ENCODE assay signal across 9 cellular contexts in the genomic region with DNA sequence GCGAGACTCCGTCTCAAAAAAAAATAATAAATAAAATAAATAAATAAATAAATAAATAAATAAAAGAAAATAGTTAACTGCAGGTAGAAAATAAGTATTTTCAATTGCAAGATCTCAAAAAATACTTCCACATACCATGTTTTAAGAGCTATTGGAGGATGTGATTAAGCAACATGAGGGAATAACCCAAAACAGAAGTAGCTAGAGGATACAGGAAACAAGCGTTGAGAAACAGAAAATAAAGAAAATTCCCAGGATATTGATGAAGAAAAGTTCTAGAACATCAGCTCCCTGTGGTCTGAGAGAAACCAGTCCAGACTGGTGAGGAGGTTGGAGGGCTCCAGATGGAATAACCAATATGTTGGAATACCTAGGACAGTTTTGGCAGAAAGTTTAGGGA. TPM values are rescaled to one million over a fixed set of nuclear protein-coding genes. Genes with fewer than 3 reads are reported as not detected.
"Had no signal": no experiment of that assay in that cellular context is flagged by ENCODE, and none has a peak within 500 bp of the region (broad histone marks: within the 10 kb centered on the region; RNA-seq: fewer than 3 reads in every experiment).

No MANE protein-coding gene starts in this region.

- ATAC-seq: HCT116 had no signal

- FAIRE-seq: HTR-8/SVneo had no signal

- H2AFZ ChIP-seq: GM23248 had no signal

- H3K27ac ChIP-seq: GM23248 had no signal

- H3K9ac ChIP-seq: GM23248 had no signal

- H3K9me3 ChIP-seq: HAP-1 had no signal

- H3K4me1 ChIP-seq: HAP-1 had no signal

- H3K4me3 ChIP-seq: GM23248, HAP-1 had no signal

- DNase-seq: GM23248, GOT3, H7, HFFc6, KBM-7 had no signal

- H3K36me3 ChIP-seq: HAP-1 had no signal

RNA-seq across cellular contexts. Expression of gene RND3, which starts 57.3 kb away (rescaled TPM):
- polyA plus RNA-seq: IgD-negative memory B cell had no signal
